Comparison of ENCODE assay signal across 1 cellular context in genomic region chr1:245091818-245092637, GRCh38.
TF ChIP-seq lines count a peak whose summit lies in the region.

No MANE protein-coding gene starts in this region.

TF ChIP-seq in HepG2, 621 proteins besides CTCF, POLR2A, EP300 and RAD21 (continued from another document):
- TF ChIP-seq ZNF318 (CRISPR knock-in tag; IDR thresholded peaks at IDR 0.05) (0 out of 2 replicates have a peak, but pooled peaks have one; percentile 42), SALL2 (CRISPR knock-in tag; IDR thresholded peaks at IDR 0.05) (no peak), ZNF10 (CRISPR knock-in tag; IDR thresholded peaks at IDR 0.05; ENCODE audit: borderline replicate concordance, low read depth) (no peak), NR2C2 (CRISPR knock-in tag; IDR thresholded peaks at IDR 0.05; ENCODE audit: borderline replicate concordance) (peak; percentile 56; the same call in 1 of the 2 replicates), KAT7 (CRISPR knock-in tag; IDR thresholded peaks at IDR 0.05; ENCODE audit: borderline replicate concordance) (peak; percentile 62; the same call in 1 of the 2 replicates), KDM2A (CRISPR knock-in tag; IDR thresholded peaks at IDR 0.05; ENCODE audit: borderline replicate concordance, low read depth) (peak; percentile 49; the same call in 1 of the 2 replicates), ZNF143 (CRISPR knock-in tag; IDR thresholded peaks at IDR 0.05) (no peak), SMARCE1 (IDR thresholded peaks at IDR 0.05; ENCODE audit: borderline replicate concordance) (no peak), FOXP1 (IDR thresholded peaks at IDR 0.05) (no peak), FOXP1 (CRISPR knock-in tag; IDR thresholded peaks at IDR 0.05) (peak; percentile 21; the same call in 1 of the 2 replicates), ZNF747 (CRISPR knock-in tag; IDR thresholded peaks at IDR 0.05; ENCODE audit: borderline replicate concordance) (no peak), NR3C1 (CRISPR knock-in tag; IDR thresholded peaks at IDR 0.05) (no peak), ZNF383 (CRISPR knock-in tag; IDR thresholded peaks at IDR 0.05; ENCODE audit: borderline replicate concordance) (no peak), TSC22D2 (CRISPR knock-in tag; IDR thresholded peaks at IDR 0.05; ENCODE audit: borderline replicate concordance) (no peak), ZNF343 (CRISPR knock-in tag; IDR thresholded peaks at IDR 0.05) (no peak), CENPBD1 (CRISPR knock-in tag; IDR thresholded peaks at IDR 0.05; ENCODE audit: borderline replicate concordance, low read depth) (no peak), ZNF510 (CRISPR knock-in tag; IDR thresholded peaks at IDR 0.05; ENCODE audit: low read depth) (0 out of 2 replicates have a peak, but pooled peaks have one; percentile 36), MXD4 (CRISPR knock-in tag; IDR thresholded peaks at IDR 0.05) (0 out of 2 replicates have a peak, but pooled peaks have one; percentile 28), FOXJ3 (CRISPR knock-in tag; IDR thresholded peaks at IDR 0.05; ENCODE audit: borderline replicate concordance) (no peak), MIER3 (CRISPR knock-in tag; IDR thresholded peaks at IDR 0.05; ENCODE audit: borderline replicate concordance) (peak; percentile 74; the same call in 1 of the 2 replicates), ZNF362 (CRISPR knock-in tag; IDR thresholded peaks at IDR 0.05; ENCODE audit: borderline replicate concordance) (no peak), ZIK1 (CRISPR knock-in tag; IDR thresholded peaks at IDR 0.05; ENCODE audit: borderline replicate concordance, low read depth) (no peak), ZNF589 (CRISPR knock-in tag; conservative IDR thresholded peaks at IDR 0.05) (no peak), GMEB2 (CRISPR knock-in tag; IDR thresholded peaks at IDR 0.05; ENCODE audit: low read depth) (no peak), MZF1 (CRISPR knock-in tag; IDR thresholded peaks at IDR 0.05; ENCODE audit: borderline replicate concordance) (no peak), NCOA5 (CRISPR knock-in tag; IDR thresholded peaks at IDR 0.05) (no peak), RFX5 (IDR thresholded peaks at IDR 0.05; ENCODE audit: low read depth, low read length) (no peak), ZFP41 (CRISPR knock-in tag; IDR thresholded peaks at IDR 0.05; ENCODE audit: borderline replicate concordance) (no peak), HNF1A (IDR thresholded peaks at IDR 0.05; ENCODE audit: low read depth) (no peak), HNF1A (CRISPR knock-in tag; IDR thresholded peaks at IDR 0.05; ENCODE audit: borderline replicate concordance) (no peak), ZFP62 (CRISPR knock-in tag; IDR thresholded peaks at IDR 0.05) (no peak), ZNF841 (CRISPR knock-in tag; IDR thresholded peaks at IDR 0.05; ENCODE audit: borderline replicate concordance) (no peak), ZNF430 (CRISPR knock-in tag; IDR thresholded peaks at IDR 0.05) (no peak), SOX13 (IDR thresholded peaks at IDR 0.05) (no peak), SOX13 (CRISPR knock-in tag; conservative IDR thresholded peaks at IDR 0.05 in 1 of 2, IDR thresholded peaks at IDR 0.05 in 1 of 2) (peak in 1 of 2 experiments; percentile 22; a peak in 1 of 4 replicates), ERF (CRISPR knock-in tag; IDR thresholded peaks at IDR 0.05) (peak; percentile 83), DBP (CRISPR knock-in tag; IDR thresholded peaks at IDR 0.05; ENCODE audit: not compliant biosample characterization) (no peak)
TF ChIP-seq in HepG2: peak in this region for 128.
